In the genomic region with DNA sequence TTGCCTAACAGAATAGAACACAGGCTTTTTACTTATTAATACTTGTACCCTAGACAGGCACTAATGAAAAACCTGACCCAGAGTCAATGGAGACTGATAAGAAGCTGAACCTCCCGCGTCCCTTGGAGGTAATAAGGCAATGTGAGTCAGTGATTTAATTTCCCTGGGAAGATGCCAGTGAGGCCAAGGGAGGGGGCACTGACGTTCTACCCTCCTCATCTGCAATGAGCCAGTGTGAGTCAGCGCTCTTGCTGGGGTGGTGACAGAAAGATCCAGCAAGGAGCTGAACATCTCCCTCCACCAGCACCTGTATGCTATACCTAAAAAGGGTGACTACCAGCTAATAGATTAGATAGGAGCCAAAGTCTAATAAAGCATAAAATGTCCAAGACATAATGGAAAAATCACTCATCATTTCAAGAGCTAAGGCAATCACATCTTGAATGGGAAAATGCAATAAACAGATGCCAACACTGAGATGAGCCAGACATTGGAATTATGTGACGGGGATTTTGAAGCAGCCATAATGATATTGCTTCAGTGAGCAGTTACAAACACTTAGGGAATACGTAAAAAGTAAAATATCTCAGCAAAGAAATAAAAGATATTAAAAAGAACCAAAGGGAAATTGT, we compare ENCODE assay signal across 12 cellular contexts.
A peak's percentile ranks its signal among the peaks of the same experiment; 100 is the strongest.
DNase-seq lines count a peak whose midpoint lies in the region; ATAC-seq and TF ChIP-seq lines count a peak whose summit lies in the region.
"Had no signal": no experiment of that assay in that cellular context is flagged by ENCODE, and none has a peak within 500 bp of the region (broad histone marks: within the 10 kb centered on the region; RNA-seq: fewer than 3 reads in every experiment).

No MANE protein-coding gene starts in this region.

- H3K27me3 ChIP-seq in BE2C (no peaks in the 10 kb centered on the region), PC-9 (ENCODE audit: insufficient read depth, low read depth) (no peaks in the 10 kb centered on the region)
- no peaks in the 10 kb centered on the region for H3K27me3 ChIP-seq in effector memory CD4-positive, alpha-beta T cell (replicated peaks; ENCODE audit: control insufficient read depth, insufficient read depth, low read length, poor library complexity, severe bottlenecking)

- H3K4me2 ChIP-seq in PC-9 = no peak overlapping the region

- no peaks in the 10 kb centered on the region for H3K36me3 ChIP-seq in BE2C
- no peaks in the 10 kb centered on the region for H3K36me3 ChIP-seq in PC-9 (ENCODE audit: low read depth)
- no peaks in the 10 kb centered on the region for H3K36me3 ChIP-seq in effector memory CD4-positive, alpha-beta T cell (ENCODE audit: control insufficient read depth, insufficient read depth, low read length)
- H3K36me3 ChIP-seq: lower lobe of right lung had no signal

- H3K4me3 ChIP-seq in BE2C (ENCODE audit: low read depth, low read length) = no peak overlapping the region
- no peak overlapping the region for H3K4me3 ChIP-seq in PC-9
- no peak overlapping the region for H3K4me3 ChIP-seq in effector memory CD4-positive, alpha-beta T cell (ENCODE audit: insufficient read depth, low read depth, low read length, poor library complexity, severe bottlenecking)
- H3K4me3 ChIP-seq: lower lobe of right lung had no signal

- no peak overlapping the region for H2AFZ ChIP-seq in PC-9

- no peak for ATAC-seq in HG02763 (IDR thresholded peaks at IDR 0.05; ENCODE audit: unreplicated experiment)
- ATAC-seq: T-helper 17 cell had no signal

- no peaks in the 10 kb centered on the region for H4K20me1 ChIP-seq in PC-9 (ENCODE audit: insufficient read depth)

- DNase-seq in BE2C (peak; percentile 60), PC-9 (peak; percentile 39 to 42), fibroblast of gingiva (ENCODE audit: low read depth) (peak; percentile 64), nucleus accumbens (lab: John Stamatoyannopoulos, UW) (peak in 29 of 56 donors; percentile 3 to 77 (median 30))
- DNase-seq in activated CD8-positive, alpha-beta memory T cell treated with anti-CD3 and anti-CD28 coated beads for 24 hours = no peak
- no peak for DNase-seq in activated CD4-positive, alpha-beta T cell treated with anti-CD3 and anti-CD28 coated beads for 48 hours
- DNase-seq in effector memory CD4-positive, alpha-beta T cell = no peak
- DNase-seq: effector CD4-positive, alpha-beta T cell; lower lobe of right lung; NCI-H526 treated with DMSO at 0.1 percent for 48 hours; T-helper 17 cell had no signal

- no peaks in the 10 kb centered on the region for H3K9me3 ChIP-seq in BE2C
- H3K9me3 ChIP-seq in PC-9 (ENCODE audit: insufficient read depth, low read depth) = no peaks in the 10 kb centered on the region
- no peaks in the 10 kb centered on the region for H3K9me3 ChIP-seq in effector memory CD4-positive, alpha-beta T cell (ENCODE audit: control insufficient read depth, low read length)
- H3K9me3 ChIP-seq: lower lobe of right lung had no signal

- CTCF ChIA-PET in PC-9 (lab: Charles Lee) = no interaction called here

- no peaks in the 10 kb centered on the region for H3K79me2 ChIP-seq in PC-9 (ENCODE audit: low read depth)

- TF ChIP-seq CTCF in BE2C (IDR thresholded peaks at IDR 0.05; ENCODE audit: low read depth, low read length) (no peak), PC-9 (conservative IDR thresholded peaks at IDR 0.05) (no peak)

- no TSS peak for BruUV-seq in PC-9 (replicated peaks; lab: Mats Ljungman, UMichigan)

- no peaks in the 10 kb centered on the region for H3F3A ChIP-seq in PC-9 (ENCODE audit: insufficient read depth, low read depth)

- H3K4me1 ChIP-seq in BE2C (no peaks in the 10 kb centered on the region), PC-9 (replicated peaks; ENCODE audit: insufficient read depth) (no peaks in the 10 kb centered on the region)
- no peaks in the 10 kb centered on the region for H3K4me1 ChIP-seq in effector memory CD4-positive, alpha-beta T cell (ENCODE audit: control insufficient read depth, insufficient read depth, low read length, poor library complexity, severe bottlenecking)
- H3K4me1 ChIP-seq: lower lobe of right lung had no signal

- POLR2A ChIA-PET in PC-9 (lab: Charles Lee; ENCODE audit: unreplicated experiment) = interaction anchor here (0.5 kb wide), 1 partner anchor 41 kb away, joined by 5 read pairs; no protein-coding TSS in a partner anchor

- H3K9me2 ChIP-seq in PC-9 (ENCODE audit: insufficient read depth) = no peaks in the 10 kb centered on the region

- no peak overlapping the region for H3K27ac ChIP-seq in PC-9
- no peak overlapping the region for H3K27ac ChIP-seq in effector memory CD4-positive, alpha-beta T cell (ENCODE audit: insufficient read depth, low read length, poor library complexity, severe bottlenecking)
- H3K27ac ChIP-seq: lower lobe of right lung had no signal

- intact Hi-C loops in PC-9 (cut with micrococcal nuclease; ENCODE audit: unreplicated experiment) = no loop called here

Comparison
In these comparisons a context has a peak if more than half of its experiments do, and no peak if none do; other contexts are left out.
1. DNase-seq: peak in BE2C (single experiment), PC-9 (2 of 2), fibroblast of gingiva (single experiment) and nucleus accumbens (29 of 56); none in activated CD8-positive, alpha-beta memory T cell treated with anti-CD3 and anti-CD28 coated beads for 24 hours (single experiment), activated CD4-positive, alpha-beta T cell treated with anti-CD3 and anti-CD28 coated beads for 48 hours (single experiment) and effector memory CD4-positive, alpha-beta T cell (0 of 3).